ENCODE assay signal across 10 cellular contexts in the genomic region with DNA sequence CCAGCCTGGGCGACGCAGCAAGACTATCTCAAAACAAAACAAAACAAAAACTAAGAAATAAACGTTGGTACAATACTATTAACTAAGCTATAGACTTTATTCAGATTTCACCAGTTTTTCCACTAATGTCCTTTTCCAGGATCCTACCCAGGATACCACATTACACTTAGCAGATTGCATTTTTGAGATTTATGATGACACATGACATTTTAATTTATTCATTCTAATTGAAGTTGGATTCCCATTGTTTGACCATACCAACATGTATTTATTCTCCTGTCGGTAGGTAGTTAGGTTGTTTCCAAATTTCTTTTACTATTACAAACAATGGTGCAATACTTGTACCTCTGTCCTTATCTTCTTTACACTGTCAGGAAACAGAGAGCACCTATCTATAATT. TPM values are rescaled to one million over a fixed set of nuclear protein-coding genes. Genes with fewer than 3 reads are reported as not detected.
"Had no signal": no experiment of that assay in that cellular context is flagged by ENCODE, and none has a peak within 500 bp of the region (broad histone marks: within the 10 kb centered on the region; RNA-seq: fewer than 3 reads in every experiment).

No MANE protein-coding gene starts in this region.

- H3K4me2 ChIP-seq: GM23338 had no signal

- H3K4me3 ChIP-seq: GM23338 had no signal

- H3K4me3 Mint-ChIP-seq: GM23338, H9, HFFc6, IgD-negative memory B cell had no signal

- H2AFZ ChIP-seq: GM23338 had no signal

- H3K9me3 Mint-ChIP-seq: GM23338, H9, HFFc6, IgD-negative memory B cell had no signal

- DNase-seq: H9, HFFc6, Kasumi-1, KG1 had no signal

- H3K27ac Mint-ChIP-seq: GM23338, HFFc6, IgD-negative memory B cell had no signal

- FAIRE-seq: H1, H54, HTR-8/SVneo had no signal

- ATAC-seq: GM23338 had no signal

RNA-seq across cellular contexts. Expression of gene KLF17, which starts 6.8 kb away (rescaled TPM):
- total RNA-seq: GM23338, H1, HT-29 had no signal
- polyA plus RNA-seq: GM23338, H1, IgD-negative memory B cell had no signal

RNA-seq across cellular contexts. Expression of gene KLF18, which starts 29.6 kb away (rescaled TPM):
- total RNA-seq: HFFc6, HT-29 had no signal
- polyA plus RNA-seq: GM23338, IgD-negative memory B cell had no signal
